In the genomic region with DNA sequence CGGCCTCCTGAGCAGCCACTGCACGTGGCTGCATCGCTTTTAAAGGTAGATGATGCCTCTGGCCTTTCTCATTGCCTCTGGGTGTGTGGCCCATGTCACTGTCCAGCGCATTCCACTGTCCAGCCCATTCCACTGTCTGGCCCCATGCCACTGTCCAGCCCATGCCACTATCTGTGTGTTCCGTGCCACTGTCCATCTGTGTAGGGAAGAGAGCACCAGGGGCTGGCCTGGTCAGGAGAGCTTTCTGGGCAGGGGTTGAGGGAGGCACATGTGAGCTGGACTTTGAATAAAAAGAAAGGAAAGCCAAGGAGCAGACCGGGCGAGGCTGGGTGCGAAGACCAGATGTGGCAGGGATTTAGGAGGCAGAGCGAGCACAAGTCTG, we compare ENCODE assay signal across 19 cellular contexts.
DNase-seq lines count a peak whose midpoint lies in the region; ATAC-seq and TF ChIP-seq lines count a peak whose summit lies in the region.
"Had no signal": no experiment of that assay in that cellular context is flagged by ENCODE, and none has a peak within 500 bp of the region (broad histone marks: within the 10 kb centered on the region; RNA-seq: fewer than 3 reads in every experiment).

No MANE protein-coding gene starts in this region.

- DNase-seq in left ventricle myocardium inferior (no peak), Right ventricle myocardium superior (no peak), left lobe of liver (ENCODE audit: low spot score) (peak; percentile 74), prostate gland (ENCODE audit: low spot score) (no peak), SJCRH30 (no peak), NCI-H345 (lab: John Stamatoyannopoulos, UW) (no peak)
- no peak for DNase-seq in stimulated activated CD4-positive, alpha-beta T cell treated with anti-CD3 and anti-CD28 coated beads, Interleukin-15, amount 100 ng/mL, for 24 hours
- DNase-seq: DMS 273 treated with DMSO at 0.1 percent for 48 hours, GDM1, GM23248, NCI-H1048, NCI-H1436 treated with DMSO at 0.1 percent for 48 hours, NCI-H2081, NCI-H510A treated with DMSO at 0.1 percent for 48 hours, NCI-H82, PC-9 had no signal

- TF ChIP-seq POLR2A in prostate gland (IDR thresholded peaks at IDR 0.05) = no peak

- H3K27ac ChIP-seq in left ventricle myocardium inferior (replicated peaks) = peak overlapping the region; percentile 27
- H3K27ac ChIP-seq in prostate gland = peak overlapping the region; percentile 49 to 76
- H3K27ac ChIP-seq in SJCRH30 = no peak overlapping the region
- H3K27ac ChIP-seq: A549; BLaER1 treated with 17β-estradiol and CSF1 and Interleukin-3, amounts not matched to agents 10 nM and 100 nM; GM23248; KMS-11; PC-9 had no signal

- no peaks in the 10 kb centered on the region for H3K27me3 ChIP-seq in left ventricle myocardium inferior (ENCODE audit: low read depth)
- no peaks in the 10 kb centered on the region for H3K27me3 ChIP-seq in prostate gland (replicated peaks; ENCODE audit: insufficient read depth)
- no peaks in the 10 kb centered on the region for H3K27me3 ChIP-seq in SJCRH30
- H3K27me3 ChIP-seq: BLaER1 treated with 17β-estradiol and CSF1 and Interleukin-3, amounts not matched to agents 10 nM and 100 nM had no signal

- ATAC-seq in Right ventricle myocardium superior (ENCODE audit: poor library complexity) (no peak), left lobe of liver (peak; percentile 70)
- ATAC-seq: A549 had no signal

- intact Hi-C loops in left ventricle myocardium inferior (cut with micrococcal nuclease) (no loop called here), Right ventricle myocardium superior (cut with DNase I) (no loop called here), prostate gland (cut with DNase I) (no loop called here)

- TF ChIP-seq CTCF in left ventricle myocardium inferior (IDR thresholded peaks at IDR 0.05; ENCODE audit: borderline replicate concordance) (no peak), prostate gland (IDR thresholded peaks at IDR 0.05) (no peak)

- WGBS in prostate gland = 93% methylated on average over 9 of the region's 9 CpGs

- H3K4me3 ChIP-seq in left ventricle myocardium inferior (no peak overlapping the region), prostate gland (no peak overlapping the region), SJCRH30 (no peak overlapping the region)
- H3K4me3 ChIP-seq: A549; BLaER1 treated with 17β-estradiol and CSF1 and Interleukin-3, amounts not matched to agents 10 nM and 100 nM; GM23248; PC-9 had no signal

- H3K36me3 ChIP-seq in left ventricle myocardium inferior = no peaks in the 10 kb centered on the region
- no peaks in the 10 kb centered on the region for H3K36me3 ChIP-seq in prostate gland
- no peaks in the 10 kb centered on the region for H3K36me3 ChIP-seq in SJCRH30
- H3K36me3 ChIP-seq: BLaER1 treated with 17β-estradiol and CSF1 and Interleukin-3, amounts not matched to agents 10 nM and 100 nM had no signal

- H3K9me3 ChIP-seq in left ventricle myocardium inferior (replicated peaks) (no peaks in the 10 kb centered on the region), prostate gland (no peaks in the 10 kb centered on the region), SJCRH30 (replicated peaks) (no peaks in the 10 kb centered on the region; the same call in 1 of the 2 replicates)
- H3K9me3 ChIP-seq: A549 had no signal

- H3K4me1 ChIP-seq in left ventricle myocardium inferior (peaks cover 62% of the 10 kb centered on the region), prostate gland (replicated peaks) (peaks cover 26% of the 10 kb centered on the region), SJCRH30 (no peaks in the 10 kb centered on the region)
- H3K4me1 ChIP-seq: BLaER1 treated with 17β-estradiol and CSF1 and Interleukin-3, amounts not matched to agents 10 nM and 100 nM had no signal
